ENCODE assay signal across 1 cellular context in the genomic region with DNA sequence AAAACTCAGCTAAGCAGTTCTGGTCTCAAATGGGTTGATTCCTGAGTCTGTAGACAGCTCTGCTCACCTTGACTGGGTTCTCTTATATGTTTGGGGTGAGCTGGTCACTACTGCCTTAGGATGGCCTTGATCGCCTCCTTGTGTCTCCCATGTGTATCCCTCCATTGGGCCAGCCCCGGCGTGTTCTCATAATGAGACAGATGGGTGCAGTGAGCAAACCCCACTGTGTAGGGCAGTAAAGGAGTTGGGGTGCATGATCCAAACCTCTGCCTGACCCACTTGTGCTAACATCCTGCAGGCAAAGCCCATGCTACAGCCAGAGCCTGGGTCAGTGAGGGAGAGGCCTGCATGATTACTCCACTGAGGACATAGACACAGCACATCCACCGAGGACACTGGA.
TF ChIP-seq lines count a peak whose summit lies in the region.

No MANE protein-coding gene starts in this region.

TF ChIP-seq in WTC11, 78 proteins besides CTCF, POLR2A, EP300 and RAD21 (continued from another document):
- TF ChIP-seq, protein P1, sequence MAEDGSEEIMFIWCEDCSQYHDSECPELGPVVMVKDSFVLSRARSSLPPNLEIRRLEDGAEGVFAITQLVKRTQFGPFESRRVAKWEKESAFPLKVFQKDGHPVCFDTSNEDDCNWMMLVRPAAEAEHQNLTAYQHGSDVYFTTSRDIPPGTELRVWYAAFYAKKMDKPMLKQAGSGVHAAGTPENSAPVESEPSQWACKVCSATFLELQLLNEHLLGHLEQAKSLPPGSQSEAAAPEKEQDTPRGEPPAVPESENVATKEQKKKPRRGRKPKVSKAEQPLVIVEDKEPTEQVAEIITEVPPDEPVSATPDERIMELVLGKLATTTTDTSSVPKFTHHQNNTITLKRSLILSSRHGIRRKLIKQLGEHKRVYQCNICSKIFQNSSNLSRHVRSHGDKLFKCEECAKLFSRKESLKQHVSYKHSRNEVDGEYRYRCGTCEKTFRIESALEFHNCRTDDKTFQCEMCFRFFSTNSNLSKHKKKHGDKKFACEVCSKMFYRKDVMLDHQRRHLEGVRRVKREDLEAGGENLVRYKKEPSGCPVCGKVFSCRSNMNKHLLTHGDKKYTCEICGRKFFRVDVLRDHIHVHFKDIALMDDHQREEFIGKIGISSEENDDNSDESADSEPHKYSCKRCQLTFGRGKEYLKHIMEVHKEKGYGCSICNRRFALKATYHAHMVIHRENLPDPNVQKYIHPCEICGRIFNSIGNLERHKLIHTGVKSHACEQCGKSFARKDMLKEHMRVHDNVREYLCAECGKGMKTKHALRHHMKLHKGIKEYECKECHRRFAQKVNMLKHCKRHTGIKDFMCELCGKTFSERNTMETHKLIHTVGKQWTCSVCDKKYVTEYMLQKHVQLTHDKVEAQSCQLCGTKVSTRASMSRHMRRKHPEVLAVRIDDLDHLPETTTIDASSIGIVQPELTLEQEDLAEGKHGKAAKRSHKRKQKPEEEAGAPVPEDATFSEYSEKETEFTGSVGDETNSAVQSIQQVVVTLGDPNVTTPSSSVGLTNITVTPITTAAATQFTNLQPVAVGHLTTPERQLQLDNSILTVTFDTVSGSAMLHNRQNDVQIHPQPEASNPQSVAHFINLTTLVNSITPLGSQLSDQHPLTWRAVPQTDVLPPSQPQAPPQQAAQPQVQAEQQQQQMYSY (CRISPR knock-in tag; IDR thresholded peaks at IDR 0.05): no peak
- no peak for TF ChIP-seq ZNF671 (CRISPR knock-in tag; IDR thresholded peaks at IDR 0.05)
- TF ChIP-seq, protein P2, sequence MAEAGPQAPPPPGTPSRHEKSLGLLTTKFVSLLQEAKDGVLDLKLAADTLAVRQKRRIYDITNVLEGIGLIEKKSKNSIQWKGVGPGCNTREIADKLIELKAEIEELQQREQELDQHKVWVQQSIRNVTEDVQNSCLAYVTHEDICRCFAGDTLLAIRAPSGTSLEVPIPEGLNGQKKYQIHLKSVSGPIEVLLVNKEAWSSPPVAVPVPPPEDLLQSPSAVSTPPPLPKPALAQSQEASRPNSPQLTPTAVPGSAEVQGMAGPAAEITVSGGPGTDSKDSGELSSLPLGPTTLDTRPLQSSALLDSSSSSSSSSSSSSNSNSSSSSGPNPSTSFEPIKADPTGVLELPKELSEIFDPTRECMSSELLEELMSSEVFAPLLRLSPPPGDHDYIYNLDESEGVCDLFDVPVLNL (CRISPR knock-in tag; IDR thresholded peaks at IDR 0.05; ENCODE audit: borderline replicate concordance, low read depth): no peak
- TF ChIP-seq TEAD4 (CRISPR knock-in tag; IDR thresholded peaks at IDR 0.05): no peak
- TF ChIP-seq SMAD3 (CRISPR knock-in tag; IDR thresholded peaks at IDR 0.05; ENCODE audit: borderline replicate concordance): no peak
- TF ChIP-seq, protein P3, sequence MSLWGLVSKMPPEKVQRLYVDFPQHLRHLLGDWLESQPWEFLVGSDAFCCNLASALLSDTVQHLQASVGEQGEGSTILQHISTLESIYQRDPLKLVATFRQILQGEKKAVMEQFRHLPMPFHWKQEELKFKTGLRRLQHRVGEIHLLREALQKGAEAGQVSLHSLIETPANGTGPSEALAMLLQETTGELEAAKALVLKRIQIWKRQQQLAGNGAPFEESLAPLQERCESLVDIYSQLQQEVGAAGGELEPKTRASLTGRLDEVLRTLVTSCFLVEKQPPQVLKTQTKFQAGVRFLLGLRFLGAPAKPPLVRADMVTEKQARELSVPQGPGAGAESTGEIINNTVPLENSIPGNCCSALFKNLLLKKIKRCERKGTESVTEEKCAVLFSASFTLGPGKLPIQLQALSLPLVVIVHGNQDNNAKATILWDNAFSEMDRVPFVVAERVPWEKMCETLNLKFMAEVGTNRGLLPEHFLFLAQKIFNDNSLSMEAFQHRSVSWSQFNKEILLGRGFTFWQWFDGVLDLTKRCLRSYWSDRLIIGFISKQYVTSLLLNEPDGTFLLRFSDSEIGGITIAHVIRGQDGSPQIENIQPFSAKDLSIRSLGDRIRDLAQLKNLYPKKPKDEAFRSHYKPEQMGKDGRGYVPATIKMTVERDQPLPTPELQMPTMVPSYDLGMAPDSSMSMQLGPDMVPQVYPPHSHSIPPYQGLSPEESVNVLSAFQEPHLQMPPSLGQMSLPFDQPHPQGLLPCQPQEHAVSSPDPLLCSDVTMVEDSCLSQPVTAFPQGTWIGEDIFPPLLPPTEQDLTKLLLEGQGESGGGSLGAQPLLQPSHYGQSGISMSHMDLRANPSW (CRISPR knock-in tag; conservative IDR thresholded peaks at IDR 0.05; ENCODE audit: low read depth): no peak
